ENCODE assay signal across 25 cellular contexts in the genomic region with DNA sequence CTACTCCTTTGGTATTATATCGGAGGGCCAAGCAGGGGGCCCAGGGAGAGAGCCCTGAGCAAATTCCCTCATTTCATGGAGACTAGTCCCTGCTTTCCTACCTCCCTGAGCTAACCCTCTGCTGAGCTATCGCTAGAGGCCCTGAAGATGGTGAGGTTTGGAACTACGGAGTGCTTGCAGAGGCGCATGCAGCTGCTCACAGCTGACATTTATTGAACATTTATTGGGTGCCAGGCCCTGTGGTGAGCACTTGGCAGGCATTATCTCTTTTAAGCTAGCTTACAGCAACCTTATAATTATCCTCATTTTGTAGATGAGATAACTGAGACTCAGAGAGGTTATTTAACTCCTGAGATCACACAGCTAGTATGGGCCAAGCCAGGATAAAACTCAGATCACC. TPM values are rescaled to one million over a fixed set of nuclear protein-coding genes. Genes with fewer than 3 reads are reported as not detected.
"Had no signal": no experiment of that assay in that cellular context is flagged by ENCODE, and none has a peak within 500 bp of the region (broad histone marks: within the 10 kb centered on the region; RNA-seq: fewer than 3 reads in every experiment).

No MANE protein-coding gene starts in this region.

- H3K27me3 Mint-ChIP-seq: activated CD4-positive, alpha-beta T cell treated with anti-CD3 and anti-CD28 coated beads, Interleukin-2, amount 10 ng/mL, durations not matched to agents 7 days and 5 days; activated naive CD8-positive, alpha-beta T cell treated with anti-CD3 and anti-CD28 coated beads, Interleukin-2, amount 50 U/mL, for 24 hours; memory B cell had no signal

- DNase-seq: activated CD4-positive, alpha-beta T cell treated with anti-CD3 and anti-CD28 coated beads, Interleukin-2, amount 10 ng/mL, durations not matched to agents 7 days and 5 days; activated CD8-positive, alpha-beta memory T cell treated with anti-CD3 and anti-CD28 coated beads for 24 hours; activated CD8-positive, alpha-beta memory T cell treated with anti-CD3 and anti-CD28 coated beads, Interleukin-2, amount 50 U/mL, for 48 hours; activated effector memory CD4-positive, alpha-beta T cell treated with Interleukin-2 at 50 U/mL for 16 hours; activated naive CD4-positive, alpha-beta T cell treated with anti-CD3 and anti-CD28 coated beads, Interleukin-2, amount 10 ng/mL, durations not matched to agents 7 days and 5 days; activated naive CD8-positive, alpha-beta T cell treated with anti-CD3 and anti-CD28 coated beads, Interleukin-2, amount 50 U/mL, for 24 hours; activated T-cell treated with anti-CD3 and anti-CD28 coated beads, Interleukin-2, amount 50 U/mL, for 48 hours; aorta; cortex of kidney; effector CD8-positive, alpha-beta T cell; foreskin fibroblast; hypothalamus; left ventricle myocardium inferior; mucosa of descending colon; naive B cell; small intestine; stimulated activated CD4-positive, alpha-beta T cell treated with anti-CD3 and anti-CD28 coated beads, Interleukin-4, amount 100 ng/mL, for 1 hour; stomach; testis; upper lobe of right lung had no signal

- H3K27ac Mint-ChIP-seq: activated CD4-positive, alpha-beta T cell treated with anti-CD3 and anti-CD28 coated beads, Interleukin-2, amount 10 ng/mL, durations not matched to agents 7 days and 5 days; activated naive CD4-positive, alpha-beta T cell treated with anti-CD3 and anti-CD28 coated beads, Interleukin-2, amount 10 ng/mL, durations not matched to agents 7 days and 5 days; activated naive CD8-positive, alpha-beta T cell treated with anti-CD3 and anti-CD28 coated beads, Interleukin-2, amount 50 U/mL, for 24 hours; memory B cell; progenitor cell of endocrine pancreas; T-helper 1 cell treated with Interleukin-12 subunit alpha and Interleukin-12 subunit beta and Interleukin-4 antibody, amounts not matched to agents 30 μg/mL and 1 μg/mL, for 36 hours had no signal

- H3K4me3 Mint-ChIP-seq: activated CD4-positive, alpha-beta T cell treated with anti-CD3 and anti-CD28 coated beads, Interleukin-2, amount 10 ng/mL, durations not matched to agents 7 days and 5 days; activated naive CD4-positive, alpha-beta T cell treated with anti-CD3 and anti-CD28 coated beads, Interleukin-2, amount 10 ng/mL, durations not matched to agents 7 days and 5 days; activated naive CD8-positive, alpha-beta T cell treated with anti-CD3 and anti-CD28 coated beads, Interleukin-2, amount 50 U/mL, for 24 hours; memory B cell; neural crest cell; T-helper 1 cell treated with Interleukin-12 subunit alpha and Interleukin-12 subunit beta and Interleukin-4 antibody, amounts not matched to agents 30 μg/mL and 1 μg/mL, for 36 hours had no signal

- H3K36me3 Mint-ChIP-seq: activated naive CD4-positive, alpha-beta T cell treated with anti-CD3 and anti-CD28 coated beads, Interleukin-2, amount 10 ng/mL, durations not matched to agents 7 days and 5 days; memory B cell; naive B cell had no signal

- H3K4me1 Mint-ChIP-seq: neural crest cell had no signal

- H3K27ac ChIP-seq: left ventricle myocardium inferior, stomach, testis, upper lobe of right lung had no signal

- ATAC-seq: activated CD4-positive, CD25-positive, alpha-beta regulatory T cell treated with anti-CD3 and anti-CD28 coated beads, Interleukin-2, amount 50 U/mL, for 24 hours; activated naive CD8-positive, alpha-beta T cell treated with anti-CD3 and anti-CD28 coated beads, Interleukin-2, amount 50 U/mL, for 24 hours; mucosa of descending colon; upper lobe of right lung had no signal

- H3K9me3 Mint-ChIP-seq: activated CD4-positive, alpha-beta T cell treated with anti-CD3 and anti-CD28 coated beads, Interleukin-2, amount 10 ng/mL, durations not matched to agents 7 days and 5 days; activated naive CD4-positive, alpha-beta T cell treated with anti-CD3 and anti-CD28 coated beads, Interleukin-2, amount 10 ng/mL, durations not matched to agents 7 days and 5 days; activated naive CD8-positive, alpha-beta T cell treated with anti-CD3 and anti-CD28 coated beads, Interleukin-2, amount 50 U/mL, for 24 hours; memory B cell; T-helper 1 cell treated with Interleukin-12 subunit alpha and Interleukin-12 subunit beta and Interleukin-4 antibody, amounts not matched to agents 30 μg/mL and 1 μg/mL, for 36 hours had no signal

RNA-seq across cellular contexts. Expression of a gene that starts 9.8 kb away (rescaled TPM):
- total RNA-seq: activated CD4-positive, alpha-beta T cell treated with anti-CD3 and anti-CD28 coated beads, Interleukin-2, amount 10 ng/mL, durations not matched to agents 7 days and 5 days; left ventricle myocardium inferior; mucosa of descending colon; neural crest cell had no signal
